13 cellular contexts compared by ENCODE assay signal in the genomic region with DNA sequence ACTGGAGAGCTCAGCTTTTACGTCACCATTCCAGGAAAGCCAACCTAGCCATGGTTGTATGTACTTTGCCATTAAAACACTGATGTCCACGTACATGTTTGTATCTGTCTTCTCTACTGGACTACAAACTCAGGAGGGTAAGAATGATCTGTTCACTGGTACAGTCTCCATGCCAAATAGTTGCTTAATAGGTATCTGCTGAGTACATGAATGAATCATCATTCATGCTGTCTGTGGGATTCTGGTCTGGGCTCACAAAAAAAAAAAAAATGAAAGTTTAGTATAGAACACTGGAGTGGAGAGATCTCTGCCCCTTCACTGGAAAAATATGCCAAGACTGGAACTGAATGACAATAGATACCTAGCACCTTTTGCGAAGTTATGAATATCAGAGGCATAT.
DNase-seq lines count a peak whose midpoint lies in the region; ATAC-seq and TF ChIP-seq lines count a peak whose summit lies in the region.
"Had no signal": no experiment of that assay in that cellular context is flagged by ENCODE, and none has a peak within 500 bp of the region (broad histone marks: within the 10 kb centered on the region; RNA-seq: fewer than 3 reads in every experiment).

No MANE protein-coding gene starts in this region.

- TF ChIP-seq CTCF in AG04449 (IDR thresholded peaks at IDR 0.05; ENCODE audit: insufficient read depth, low read length, missing control alignments) = no peak
- no peak for TF ChIP-seq CTCF in SK-N-SH (IDR thresholded peaks at IDR 0.05)
- TF ChIP-seq CTCF in foreskin fibroblast (IDR thresholded peaks at IDR 0.05; ENCODE audit: low read depth, low read length) = no peak
- no peak for TF ChIP-seq CTCF in H9 (conservative IDR thresholded peaks at IDR 0.05)

- in situ Hi-C loops in GM23248 (cut with MboI) = no loop called here

- TF ChIP-seq EP300 in SK-N-SH (IDR thresholded peaks at IDR 0.05; ENCODE audit: borderline replicate concordance in 1 of 2, low read depth in 1 of 2, low read length in 1 of 2) = no peak

- TF ChIP-seq RAD21 in SK-N-SH (IDR thresholded peaks at IDR 0.05; ENCODE audit: low read length) = no peak

- no peak overlapping the region for H2BK15ac ChIP-seq in H9 (ENCODE audit: low read depth, low read length)

- H4K20me1 ChIP-seq in GM23248 (ENCODE audit: insufficient read depth) = no peaks in the 10 kb centered on the region
- H4K20me1 ChIP-seq in SK-N-SH (ENCODE audit: insufficient read depth) = no peaks in the 10 kb centered on the region
- no peaks in the 10 kb centered on the region for H4K20me1 ChIP-seq in H9 (ENCODE audit: control insufficient read depth, insufficient read depth, insufficient read length)

- CTCF ChIA-PET in AG04449 (lab: Yijun Ruan, JAX) = interaction anchor here (1.3 to 1.7 kb wide), 2 partner anchors 10 to 112 kb away, joined by 3 read pairs; no protein-coding TSS in a partner anchor
- CTCF ChIA-PET in SK-N-SH (lab: Yijun Ruan, JAX) = interaction anchor here (1.4 kb wide), 1 partner anchor 13 kb away, joined by 3 read pairs; no protein-coding TSS in a partner anchor

- no peaks in the 10 kb centered on the region for H3K27me3 ChIP-seq in GM23248 (replicated peaks; ENCODE audit: insufficient read depth)
- H3K27me3 ChIP-seq in SK-N-SH (ENCODE audit: insufficient read depth) = no peaks in the 10 kb centered on the region
- H3K27me3 ChIP-seq in H9 (ENCODE audit: insufficient read depth, low read length) = no peaks in the 10 kb centered on the region
- H3K27me3 ChIP-seq: heart right ventricle had no signal

- H4K91ac ChIP-seq in H9 (ENCODE audit: insufficient read length, low read depth, low read length) = no peak overlapping the region

- H3K23me2 ChIP-seq in H9 (ENCODE audit: insufficient read length, low read depth, low read length, poor library complexity, severe bottlenecking) = no peaks in the 10 kb centered on the region

- H2BK20ac ChIP-seq in H9 (ENCODE audit: low read depth, low read length, poor library complexity, severe bottlenecking) = no peak overlapping the region

- H3K9me3 ChIP-seq in GM23248 (ENCODE audit: low read depth) = no peaks in the 10 kb centered on the region
- no peaks in the 10 kb centered on the region for H3K9me3 ChIP-seq in SK-N-SH
- H3K9me3 ChIP-seq in H9 (ENCODE audit: control insufficient read depth, low read depth, low read length) = no peaks in the 10 kb centered on the region
- H3K9me3 ChIP-seq: heart right ventricle had no signal

- H2AFZ ChIP-seq in GM23248 = no peak overlapping the region
- no peak overlapping the region; the same call in 1 of the 2 replicates for H2AFZ ChIP-seq in SK-N-SH (ENCODE audit: low read depth)
- H2AFZ ChIP-seq in H9 (ENCODE audit: low read length) = no peak overlapping the region

- H3K18ac ChIP-seq in H9 (ENCODE audit: insufficient read length, low read depth, low read length) = no peak overlapping the region

- no peak overlapping the region for H2AK5ac ChIP-seq in H9 (ENCODE audit: insufficient read length, low read length)

- no peaks in the 10 kb centered on the region for H3K36me3 Mint-ChIP-seq in H9 (ENCODE audit: insufficient read depth in 1 of 3, low read depth in 3 of 3)
- peaks cover 0 to 3% of the 10 kb centered on the region in 2 donors for H3K36me3 Mint-ChIP-seq in activated T-cell treated with anti-CD3 and anti-CD28 coated beads, Interleukin-2, amount 50 U/mL, for 72 hours (ENCODE audit: insufficient read depth in 2 of 2)

- DNase-seq in AG04449 (ENCODE audit: low read depth, low spot score) = peak; percentile 49
- DNase-seq in GM23248 = peak; percentile 91
- DNase-seq in SK-N-SH = no peak
- DNase-seq in foreskin fibroblast = peak; percentile 71 to 83
- DNase-seq in H9 = no peak
- no peak for DNase-seq in activated T-cell treated with anti-CD3 and anti-CD28 coated beads, Interleukin-2, amount 50 U/mL, for 72 hours
- DNase-seq in NCI-H2171 treated with DMSO at 0.1 percent for 48 hours (lab: John Stamatoyannopoulos, UW) = no peak
- DNase-seq: CD8-positive, alpha-beta memory T cell; heart right ventricle had no signal

- no peak overlapping the region for H3K27ac Mint-ChIP-seq in H9
- no peak overlapping the region for H3K27ac Mint-ChIP-seq in activated T-cell treated with anti-CD3 and anti-CD28 coated beads, Interleukin-2, amount 50 U/mL, for 72 hours

- no peak overlapping the region for H2BK120ac ChIP-seq in H9 (ENCODE audit: low read depth, low read length, poor library complexity, severe bottlenecking)

- no peak overlapping the region for H2BK12ac ChIP-seq in H9 (ENCODE audit: insufficient read length, low read depth, low read length)

- H3K27me3 Mint-ChIP-seq in H9 (ENCODE audit: low read depth) = no peaks in the 10 kb centered on the region
- no peaks in the 10 kb centered on the region for H3K27me3 Mint-ChIP-seq in activated T-cell treated with anti-CD3 and anti-CD28 coated beads, Interleukin-2, amount 50 U/mL, for 72 hours (ENCODE audit: low read depth)
- H3K27me3 Mint-ChIP-seq: CD8-positive, alpha-beta memory T cell had no signal

- H3K56ac ChIP-seq in H9 (ENCODE audit: insufficient read length, low read depth, low read length) = no peak overlapping the region

- no peak overlapping the region for H4K5ac ChIP-seq in H9 (ENCODE audit: insufficient read length, low read depth, low read length)

- H3K79me2 ChIP-seq in GM23248 (ENCODE audit: insufficient read depth) (no peaks in the 10 kb centered on the region), SK-N-SH (ENCODE audit: insufficient read depth) (no peaks in the 10 kb centered on the region), H9 (ENCODE audit: insufficient read depth, low read length) (no peaks in the 10 kb centered on the region)

- H3K9me3 Mint-ChIP-seq in H9 = no peaks in the 10 kb centered on the region
- peaks cover 0 to 2% of the 10 kb centered on the region in 2 donors for H3K9me3 Mint-ChIP-seq in activated T-cell treated with anti-CD3 and anti-CD28 coated beads, Interleukin-2, amount 50 U/mL, for 72 hours
- H3K9me3 Mint-ChIP-seq: CD8-positive, alpha-beta memory T cell had no signal

- no peak overlapping the region for H3T11ph ChIP-seq in H9 (ENCODE audit: low read length)

- 67 to 76% methylated on average over 3 of the region's 3 CpGs for WGBS in GM23248 (ENCODE audit: low coverage in 1 of 2, low lambda C conversion rate in 2 of 2, missing lambda C conversion rate in 2 of 2), 2 experiments
- WGBS in SK-N-SH (ENCODE audit: low lambda C conversion rate) = 63% methylated on average over 3 of the region's 3 CpGs
- WGBS in H9 (ENCODE audit: extremely low coverage, insufficient read length, low lambda C conversion rate) = no CpG with 5 or more reads among the region's 3 CpGs

- H3K9ac ChIP-seq in GM23248 (no peak overlapping the region), SK-N-SH (no peak overlapping the region), H9 (ENCODE audit: extremely low read depth, insufficient read length, low read length) (no peak overlapping the region)

- H3K79me1 ChIP-seq in H9 (ENCODE audit: insufficient read depth, low read depth, low read length, poor library complexity, severe bottlenecking) = no peaks in the 10 kb centered on the region

- H3K4me1 ChIP-seq in GM23248 (ENCODE audit: insufficient read depth) (peaks cover 31% of the 10 kb centered on the region), SK-N-SH (ENCODE audit: control insufficient read depth in 1 of 2, insufficient read depth in 2 of 2, low read depth in 1 of 2, low read length in 1 of 2) (no peaks in the 10 kb centered on the region), H9 (ENCODE audit: insufficient read depth, low read length) (no peaks in the 10 kb centered on the region)

- H2BK5ac ChIP-seq in H9 (ENCODE audit: insufficient read length, low read length) = no peak overlapping the region

- H3K27ac ChIP-seq in GM23248 (0 out of 2 replicates have a peak overlapping the region, but pooled peaks have one; percentile 38), SK-N-SH (ENCODE audit: low read depth in 2 of 2, low read length in 1 of 2) (no peak overlapping the region; a peak in 1 of 4 replicates), H9 (ENCODE audit: insufficient read length, low read depth, low read length) (no peak overlapping the region)
- H3K27ac ChIP-seq: coronary artery, heart right ventricle had no signal

- POLR2A ChIA-PET in AG04449 (lab: Yijun Ruan, JAX) = no interaction called here
- POLR2A ChIA-PET in SK-N-SH (lab: Yijun Ruan, JAX) = no interaction called here

- no peaks in the 10 kb centered on the region for H3K36me3 ChIP-seq in GM23248 (ENCODE audit: low read depth)
- peaks cover 0 to 4% of the 10 kb centered on the region in 2 experiments for H3K36me3 ChIP-seq in SK-N-SH (replicated peaks in 1 of 2; ENCODE audit: control insufficient read depth in 1 of 2, insufficient read depth in 2 of 2, low read length in 1 of 2)
- H3K36me3 ChIP-seq: heart right ventricle had no signal

- H3K4me3 Mint-ChIP-seq in H9 = no peak overlapping the region
- no peak overlapping the region for H3K4me3 Mint-ChIP-seq in activated T-cell treated with anti-CD3 and anti-CD28 coated beads, Interleukin-2, amount 50 U/mL, for 72 hours
- H3K4me3 Mint-ChIP-seq: CD8-positive, alpha-beta memory T cell had no signal

- H3F3A ChIP-seq in GM23248 (ENCODE audit: insufficient read depth) = peaks cover 12% of the 10 kb centered on the region; the same call in 1 of the 2 replicates
- no peaks in the 10 kb centered on the region for H3F3A ChIP-seq in SK-N-SH (replicated peaks; ENCODE audit: insufficient read depth)

- H3K23ac ChIP-seq in H9 (ENCODE audit: insufficient read length, low read depth, low read length) = no peak overlapping the region

- ATAC-seq in activated T-cell treated with anti-CD3 and anti-CD28 coated beads, Interleukin-2, amount 50 U/mL, for 72 hours (replicated peaks in 1 of 2) = no peak
- ATAC-seq in HG02610 (IDR thresholded peaks at IDR 0.05; ENCODE audit: unreplicated experiment) = no peak
- ATAC-seq: Panc1, sciatic nerve had no signal

- no peaks in the 10 kb centered on the region for H3K4me1 Mint-ChIP-seq in H9
- H3K4me1 Mint-ChIP-seq in activated T-cell treated with anti-CD3 and anti-CD28 coated beads, Interleukin-2, amount 50 U/mL, for 72 hours (ENCODE audit: low read depth) = peaks cover 20% of the 10 kb centered on the region

- peak overlapping the region; percentile 2 for H3K4me2 ChIP-seq in GM23248 (ENCODE audit: unreplicated experiment)
- H3K4me2 ChIP-seq in SK-N-SH = no peak overlapping the region
- H3K4me2 ChIP-seq in H9 (ENCODE audit: insufficient read depth, insufficient read length, low read length) = no peak overlapping the region

- H3K9me2 ChIP-seq in GM23248 (ENCODE audit: insufficient read depth) (no peaks in the 10 kb centered on the region), SK-N-SH (no peaks in the 10 kb centered on the region)

- no peak overlapping the region for H4K8ac ChIP-seq in H9 (replicated peaks; ENCODE audit: insufficient read length, low read depth, low read length)

- H3K14ac ChIP-seq in H9 (ENCODE audit: insufficient read depth, low read length) = no peak overlapping the region

- H3K4ac ChIP-seq in H9 (ENCODE audit: low read depth, low read length) = no peak overlapping the region

- H3K4me3 ChIP-seq in AG04449 (ENCODE audit: low read depth, low read length) = no peak overlapping the region
- H3K4me3 ChIP-seq in GM23248 = no peak overlapping the region
- H3K4me3 ChIP-seq in SK-N-SH (ENCODE audit: low read depth in 2 of 2, low read length in 1 of 2) = no peak overlapping the region
- no peak overlapping the region for H3K4me3 ChIP-seq in foreskin fibroblast (ENCODE audit: low read depth in 1 of 2, low read length in 2 of 2)
- H3K4me3 ChIP-seq: coronary artery, heart right ventricle had no signal

Comparison
In these comparisons a context has a peak if more than half of its experiments do, and no peak if none do; other contexts are left out.
1. DNase-seq: peak in AG04449 (single experiment), GM23248 (single experiment) and foreskin fibroblast (2 of 2); none in SK-N-SH (single experiment), H9 (single experiment), activated T-cell treated with anti-CD3 and anti-CD28 coated beads, Interleukin-2, amount 50 U/mL, for 72 hours (0 of 2) and NCI-H2171 treated with DMSO at 0.1 percent for 48 hours (single experiment).